ENCODE assay signal across 11 cellular contexts in genomic region chr7:44258865-44259546, GRCh38. TPM values are rescaled to one million over a fixed set of nuclear protein-coding genes. Genes with fewer than 3 reads are reported as not detected.
DNase-seq lines count a peak whose midpoint lies in the region; ATAC-seq, FAIRE-seq and TF ChIP-seq lines count a peak whose summit lies in the region.
"Had no signal": no experiment of that assay in that cellular context is flagged by ENCODE, and none has a peak within 500 bp of the region (broad histone marks: within the 10 kb centered on the region; RNA-seq: fewer than 3 reads in every experiment).

No MANE protein-coding gene starts in this region.

- H3K36me3 Mint-ChIP-seq in T-helper 17 cell (ENCODE audit: low read depth) (no peaks in the 10 kb centered on the region), neural progenitor cell (no peaks in the 10 kb centered on the region)
- H3K36me3 Mint-ChIP-seq: immature natural killer cell had no signal

- peaks cover 48 to 86% (median 72%) of the 10 kb centered on the region in 10 experiments for H3K4me1 ChIP-seq in BLaER1 treated with 17β-estradiol and CSF1 and Interleukin-3, amounts not matched to agents 10 nM and 100 nM
- H3K4me1 ChIP-seq in endothelial cell of umbilical vein (ENCODE audit: control insufficient read depth, extremely low read depth, insufficient read depth, low read length) (peaks cover 29% of the 10 kb centered on the region), neural progenitor cell (no peaks in the 10 kb centered on the region)

- H4K20me1 ChIP-seq in BLaER1 treated with 17β-estradiol and CSF1 and Interleukin-3, amounts not matched to agents 10 nM and 100 nM, result peaks cover 0 to 14% (median 0%) of the 10 kb centered on the region in 11 experiments; a peak in 3 of 22 replicates
- H4K20me1 ChIP-seq in endothelial cell of umbilical vein (replicated peaks; ENCODE audit: control insufficient read depth, extremely low read depth, insufficient read depth, low read length) (no peaks in the 10 kb centered on the region), neural progenitor cell (ENCODE audit: low read depth) (no peaks in the 10 kb centered on the region)

- CTCF ChIA-PET in endothelial cell of umbilical vein (lab: Charles Lee), result interaction anchor here (0.8 to 3.4 kb wide), 10 partner anchors 11 to 306 kb away, joined by 3 to 27 read pairs (median 5); no protein-coding TSS in a partner anchor

- peaks cover 11% of the 10 kb centered on the region for H3K4me1 Mint-ChIP-seq in T-helper 17 cell
- H3K4me1 Mint-ChIP-seq in neural progenitor cell, result peaks cover 18% of the 10 kb centered on the region
- H3K4me1 Mint-ChIP-seq: endodermal cell had no signal

- FAIRE-seq in endothelial cell of umbilical vein (lab: Jason Lieb, UNC), result no peak

- no peak for TF ChIP-seq CTCF in endothelial cell of umbilical vein (IDR thresholded peaks at IDR 0.05; ENCODE audit: extremely low read depth in 1 of 2, insufficient read depth in 1 of 2, low read depth in 1 of 2, low read length in 2 of 2)
- no peak for TF ChIP-seq CTCF in neural progenitor cell (IDR thresholded peaks at IDR 0.05)

- no peak for ATAC-seq in T-helper 17 cell

- peak overlapping the region in 6 of 11 experiments; percentile 29 to 52 (median 46); a peak in 9 of 22 replicates for H3K9ac ChIP-seq in BLaER1 treated with 17β-estradiol and CSF1 and Interleukin-3, amounts not matched to agents 10 nM and 100 nM
- H3K9ac ChIP-seq in endothelial cell of umbilical vein (replicated peaks; ENCODE audit: extremely low read depth, insufficient read depth, low read length) (peak overlapping the region; percentile 17), neural progenitor cell (no peak overlapping the region)

- no peak for TF ChIP-seq POLR2A in endothelial cell of umbilical vein (IDR thresholded peaks at IDR 0.05; ENCODE audit: low read depth, low read length)

- H3K36me3 ChIP-seq in BLaER1 treated with 17β-estradiol and CSF1 and Interleukin-3, amounts not matched to agents 10 nM and 100 nM, result no peaks in the 10 kb centered on the region
- H3K36me3 ChIP-seq in endothelial cell of umbilical vein (ENCODE audit: control insufficient read depth in 2 of 2, extremely low read depth in 1 of 2, insufficient read depth in 2 of 2, low read length in 2 of 2), result no peaks in the 10 kb centered on the region
- H3K36me3 ChIP-seq in neural progenitor cell, result no peaks in the 10 kb centered on the region

- POLR2A ChIA-PET in endothelial cell of umbilical vein (lab: Charles Lee), result interaction anchor here (0.7 kb wide), 1 partner anchor 8 kb away, joined by 6 read pairs; no protein-coding TSS in a partner anchor

- no peaks in the 10 kb centered on the region for H3K9me3 ChIP-seq in BLaER1 treated with 17β-estradiol and CSF1 and Interleukin-3, amounts not matched to agents 10 nM and 100 nM (replicated peaks in 1 of 11)
- H3K9me3 ChIP-seq in T-helper 17 cell (ENCODE audit: control insufficient read depth, low read length, poor library complexity, severe bottlenecking), result no peaks in the 10 kb centered on the region
- H3K9me3 ChIP-seq in endothelial cell of umbilical vein (replicated peaks; ENCODE audit: control insufficient read depth, insufficient read depth, low read length), result no peaks in the 10 kb centered on the region
- no peaks in the 10 kb centered on the region for H3K9me3 ChIP-seq in neural progenitor cell (ENCODE audit: low read depth)

- DNase-seq in T-helper 17 cell, result no peak
- DNase-seq in endothelial cell of umbilical vein (ENCODE audit: low read depth, low spot score), result no peak
- no peak for DNase-seq in neural progenitor cell (ENCODE audit: low spot score)
- DNase-seq in inferior parietal cortex (ENCODE audit: extremely low spot score), result no peak
- no peak for DNase-seq in SK-N-DZ (ENCODE audit: low spot score)
- DNase-seq in NCI-H1105 treated with DMSO at 0.1 percent for 48 hours (lab: John Stamatoyannopoulos, UW), result no peak
- no peak for DNase-seq in hippocampal formation (lab: John Stamatoyannopoulos, UW)
- DNase-seq: endodermal cell, immature natural killer cell had no signal

- H3K79me2 ChIP-seq in endothelial cell of umbilical vein (ENCODE audit: control insufficient read depth, insufficient read depth, low read length), result no peaks in the 10 kb centered on the region
- no peaks in the 10 kb centered on the region for H3K79me2 ChIP-seq in neural progenitor cell (ENCODE audit: low read depth)

- H3K27me3 Mint-ChIP-seq in T-helper 17 cell (peaks cover 4% of the 10 kb centered on the region), neural progenitor cell (ENCODE audit: insufficient read depth, low read depth) (peaks cover 11% of the 10 kb centered on the region)
- H3K27me3 Mint-ChIP-seq: progenitor cell of endocrine pancreas had no signal

- H3K9me1 ChIP-seq in endothelial cell of umbilical vein (replicated peaks; ENCODE audit: control insufficient read depth, extremely low read depth, insufficient read depth, low read length), result no peaks in the 10 kb centered on the region

- H3K4me3 Mint-ChIP-seq in T-helper 17 cell (peak overlapping the region; percentile 28), neural progenitor cell (no peak overlapping the region)
- H3K4me3 Mint-ChIP-seq: endodermal cell had no signal

- TSS peak; percentile 68 for BruUV-seq in endothelial cell of umbilical vein (replicated peaks; lab: Mats Ljungman, UMichigan)

- H3K27ac ChIP-seq in BLaER1 treated with 17β-estradiol and CSF1 and Interleukin-3, amounts not matched to agents 10 nM and 100 nM, result peak overlapping the region in 7 of 11 experiments; percentile 5 to 79 (median 38); a peak in 12 of 22 replicates
- peak overlapping the region; percentile 86 for H3K27ac ChIP-seq in endothelial cell of umbilical vein (ENCODE audit: insufficient read depth, low read depth, low read length)
- no peak overlapping the region for H3K27ac ChIP-seq in neural progenitor cell

- H3K4me2 ChIP-seq in BLaER1 treated with 17β-estradiol and CSF1 and Interleukin-3, amounts not matched to agents 10 nM and 100 nM, result peak overlapping the region; percentile 71 to 92 (median 82)
- H3K4me2 ChIP-seq in endothelial cell of umbilical vein (ENCODE audit: insufficient read depth, low read length) (no peak overlapping the region), neural progenitor cell (no peak overlapping the region)

- intact Hi-C loops in endothelial cell of umbilical vein (cut with micrococcal nuclease), result loop anchor here (1.0 to 5.0 kb wide), 6 partner anchors 32 to 313 kb away; partner anchors contain the start of gene DDX56

- no peak overlapping the region for H3K4me3 ChIP-seq in BLaER1 treated with 17β-estradiol and CSF1 and Interleukin-3, amounts not matched to agents 10 nM and 100 nM
- no peak overlapping the region for H3K4me3 ChIP-seq in endothelial cell of umbilical vein (replicated peaks in 1 of 3; ENCODE audit: insufficient read depth in 1 of 3, low read depth in 1 of 3, low read length in 3 of 3)
- H3K4me3 ChIP-seq in neural progenitor cell, result no peak overlapping the region

- H3F3A ChIP-seq in neural progenitor cell (ENCODE audit: low read depth), result no peaks in the 10 kb centered on the region

- H3K9me3 Mint-ChIP-seq in neural progenitor cell, result peaks cover 6% of the 10 kb centered on the region
- H3K9me3 Mint-ChIP-seq: endodermal cell, immature natural killer cell had no signal

- dilution Hi-C loops in endothelial cell of umbilical vein (cut with MboI; ENCODE audit: extremely low pct_ligation_motif_present, low sequenced_read_pairs), result no loop called here

- H3K27ac Mint-ChIP-seq in T-helper 17 cell, result peak overlapping the region; percentile 51
- H3K27ac Mint-ChIP-seq in neural progenitor cell, result peak overlapping the region; percentile 58
- H3K27ac Mint-ChIP-seq: endodermal cell, progenitor cell of endocrine pancreas had no signal

- H3K27me3 ChIP-seq in BLaER1 treated with 17β-estradiol and CSF1 and Interleukin-3, amounts not matched to agents 10 nM and 100 nM, result no peaks in the 10 kb centered on the region
- H3K27me3 ChIP-seq in endothelial cell of umbilical vein (ENCODE audit: control insufficient read depth in 2 of 2, insufficient read depth in 2 of 2, low read length in 2 of 2) (peaks cover 0 to under 1% of the 10 kb centered on the region in 2 experiments), neural progenitor cell (no peaks in the 10 kb centered on the region)

- no peak overlapping the region for H2AFZ ChIP-seq in endothelial cell of umbilical vein (ENCODE audit: low read depth, low read length)
- no peak overlapping the region for H2AFZ ChIP-seq in neural progenitor cell (replicated peaks)

TF ChIP-seq in endothelial cell of umbilical vein, 7 proteins besides CTCF, POLR2A, EP300 and RAD21:
- no peak for TF ChIP-seq GATA2 (IDR thresholded peaks at IDR 0.05; ENCODE audit: insufficient read depth, insufficient read length, low read depth, low read length)
- no peak for TF ChIP-seq JUN (IDR thresholded peaks at IDR 0.05; ENCODE audit: borderline replicate concordance, insufficient read depth, insufficient read length, low read depth)
- no peak for TF ChIP-seq POLR2AphosphoS5 (IDR thresholded peaks at IDR 0.05; ENCODE audit: insufficient read depth, low read depth, low read length)
- TF ChIP-seq FOS (IDR thresholded peaks at IDR 0.05; ENCODE audit: borderline replicate concordance, insufficient read depth, low read length), result no peak
- no peak for TF ChIP-seq MYC (IDR thresholded peaks at IDR 0.05; ENCODE audit: low read depth, low read length)
- TF ChIP-seq EZH2 (IDR thresholded peaks at IDR 0.05; ENCODE audit: borderline replicate concordance, low read depth, low read length, severe bottlenecking), result no peak

RNA-seq across cellular contexts. Expression of gene YKT6, which starts 58.2 kb away (rescaled TPM):
- total RNA-seq in T-helper 17 cell, result 10 to 100 TPM; 68.2 to 68.9 TPM
- 117 and 120 TPM in 2 replicates for total RNA-seq in endothelial cell of umbilical vein
- polyA plus RNA-seq in endothelial cell of umbilical vein, result 110 and 117 TPM in 2 replicates
- polyA plus RNA-seq in endothelial cell of umbilical vein (2011; cell fraction: cytosol; rRNA removed), result 101 and 119 TPM in 2 replicates
- 99.2 and 100 TPM in 2 replicates for polyA plus RNA-seq in endothelial cell of umbilical vein (2011; cell fraction: nucleus; rRNA removed)
- polyA plus RNA-seq in endothelial cell of umbilical vein (2012), result 83.2 and 99.3 TPM in 2 replicates
- 113 and 118 TPM in 2 replicates for polyA minus RNA-seq in endothelial cell of umbilical vein
- 37.5 TPM for polyA minus RNA-seq in endothelial cell of umbilical vein (2011; cell fraction: cytosol; rRNA and poly(A)+ RNA removed)
- polyA minus RNA-seq in endothelial cell of umbilical vein (2011; cell fraction: nucleus; rRNA and poly(A)+ RNA removed), result 47.4 and 58.9 TPM in 2 replicates
- total RNA-seq in neural progenitor cell (ENCODE audit: low replicate concordance), result 43.8 and 69.2 TPM in 2 replicates
- 54.2 and 57.4 TPM in 2 replicates for polyA plus RNA-seq in SK-N-DZ (2014; cell fraction: cytosol; rRNA removed)
- 34.8 and 41.2 TPM in 2 replicates for polyA plus RNA-seq in SK-N-DZ (2014; cell fraction: nucleus; rRNA removed)

Comparison
In these comparisons a context has a peak if more than half of its experiments do, and no peak if none do; other contexts are left out.
1. H3K4me2 ChIP-seq: peak in BLaER1 treated with 17β-estradiol and CSF1 and Interleukin-3, amounts not matched to agents 10 nM and 100 nM (11 of 11); none in endothelial cell of umbilical vein (single experiment) and neural progenitor cell (single experiment).